In genomic region chr4:13546374-13546854, GRCh38 we compare ENCODE assay signal across 10 cellular contexts. TPM values are rescaled to one million over a fixed set of nuclear protein-coding genes. Genes with fewer than 3 reads are reported as not detected.
A peak's percentile ranks its signal among the peaks of the same experiment; 100 is the strongest.
DNase-seq lines count a peak whose midpoint lies in the region; ATAC-seq, FAIRE-seq and TF ChIP-seq lines count a peak whose summit lies in the region.
"Had no signal": no experiment of that assay in that cellular context is flagged by ENCODE, and none has a peak within 500 bp of the region (broad histone marks: within the 10 kb centered on the region; RNA-seq: fewer than 3 reads in every experiment).

No MANE protein-coding gene starts in this region.

- H2AFZ ChIP-seq in PC-3 (ENCODE audit: low read length) (no peak overlapping the region), GM23248 (no peak overlapping the region)

- H3K79me2 ChIP-seq in PC-3 (ENCODE audit: low read length) (no peaks in the 10 kb centered on the region), GM23248 (ENCODE audit: insufficient read depth) (no peaks in the 10 kb centered on the region)

- H3K9ac ChIP-seq in PC-3 (ENCODE audit: low read length) (no peak overlapping the region), GM23248 (no peak overlapping the region)

- in situ Hi-C loops in GM23248 (cut with MboI) = no loop called here

- no peak for FAIRE-seq in GM19239 (lab: Jason Lieb, UNC)
- FAIRE-seq: small intestine had no signal

- H3K9me3 Mint-ChIP-seq in stimulated activated naive CD8-positive, alpha-beta T cell treated with anti-CD3 and anti-CD28 coated beads, Interleukin-15, Interleukin-2, amounts not matched to agents 100 ng/mL and 50 ng/mL, for 24 hours = no peaks in the 10 kb centered on the region
- no peaks in the 10 kb centered on the region for H3K9me3 Mint-ChIP-seq in activated T-helper 17 cell treated with anti-CD3 and anti-CD28 coated beads, Interleukin-2, amount 50 U/mL, for 72 hours

- no peak for TF ChIP-seq CTCF in PC-3 (conservative IDR thresholded peaks at IDR 0.05; ENCODE audit: low read depth, low read length)

- CTCF ChIA-PET in PC-3 (lab: Charles Lee) = no interaction called here

- H3K4me3 ChIP-seq in mesodermal cell (ENCODE audit: extremely low read depth, insufficient read depth, low read length, poor library complexity, severe bottlenecking) (peak overlapping the region; percentile 67), PC-3 (ENCODE audit: low read length) (no peak overlapping the region), GM23248 (no peak overlapping the region)

- no peaks in the 10 kb centered on the region for H3K36me3 Mint-ChIP-seq in stimulated activated naive CD8-positive, alpha-beta T cell treated with anti-CD3 and anti-CD28 coated beads, Interleukin-15, Interleukin-2, amounts not matched to agents 100 ng/mL and 50 ng/mL, for 24 hours (ENCODE audit: low read depth)
- peaks cover 28% of the 10 kb centered on the region for H3K36me3 Mint-ChIP-seq in activated T-helper 17 cell treated with anti-CD3 and anti-CD28 coated beads, Interleukin-2, amount 50 U/mL, for 72 hours (ENCODE audit: low read depth)

- H3K27ac ChIP-seq in mesodermal cell (ENCODE audit: low read depth, low read length, severe bottlenecking) (peak overlapping the region; percentile 23), PC-3 (ENCODE audit: low read length) (no peak overlapping the region), GM23248 (no peak overlapping the region)

- peaks cover 7% of the 10 kb centered on the region for H3K9me3 ChIP-seq in mesodermal cell (ENCODE audit: control insufficient read depth, low read length)
- no peaks in the 10 kb centered on the region for H3K9me3 ChIP-seq in PC-3 (ENCODE audit: low read length)
- no peaks in the 10 kb centered on the region for H3K9me3 ChIP-seq in GM23248 (ENCODE audit: low read depth)

- H3K36me3 ChIP-seq in mesodermal cell (ENCODE audit: control insufficient read depth, insufficient read depth, low read length) = peaks cover 6% of the 10 kb centered on the region
- no peaks in the 10 kb centered on the region for H3K36me3 ChIP-seq in PC-3 (ENCODE audit: low read depth, low read length)
- H3K36me3 ChIP-seq in GM23248 (ENCODE audit: low read depth) = no peaks in the 10 kb centered on the region

- H3F3A ChIP-seq in PC-3 (ENCODE audit: low read length, unreplicated experiment) = no peaks in the 10 kb centered on the region
- no peaks in the 10 kb centered on the region for H3F3A ChIP-seq in GM23248 (ENCODE audit: insufficient read depth)

- no peak for ATAC-seq in stimulated activated naive CD8-positive, alpha-beta T cell treated with anti-CD3 and anti-CD28 coated beads, Interleukin-15, Interleukin-2, amounts not matched to agents 100 U/mL and 50 U/mL, for 24 hours
- no peak for ATAC-seq in activated T-helper 17 cell treated with anti-CD3 and anti-CD28 coated beads, Interleukin-2, amount 50 U/mL, for 72 hours (replicated peaks)
- ATAC-seq in PC-3 = no peak

- 11% methylated on average over 5 to 8 of the region's 14 CpGs for WGBS in mesodermal cell (ENCODE audit: insufficient coverage in 2 of 2), 2 experiments
- 49 to 55% methylated on average over 14 of the region's 14 CpGs for WGBS in GM23248 (ENCODE audit: low coverage in 1 of 2, low lambda C conversion rate in 2 of 2, missing lambda C conversion rate in 2 of 2), 2 experiments

- no peak overlapping the region for H3K4me2 ChIP-seq in PC-3 (ENCODE audit: low read length)
- no peak overlapping the region for H3K4me2 ChIP-seq in GM23248 (ENCODE audit: unreplicated experiment)

- H3K4me1 ChIP-seq in mesodermal cell (ENCODE audit: control insufficient read depth, insufficient read depth, low read length, poor library complexity, severe bottlenecking) (peaks cover 22% of the 10 kb centered on the region), PC-3 (ENCODE audit: insufficient read depth, low read length) (peaks cover 8% of the 10 kb centered on the region), GM23248 (ENCODE audit: insufficient read depth) (no peaks in the 10 kb centered on the region; the same call in 1 of the 2 replicates)

- H3K9me2 ChIP-seq in PC-3 (replicated peaks; ENCODE audit: low read length) = no peaks in the 10 kb centered on the region
- H3K9me2 ChIP-seq in GM23248 (ENCODE audit: insufficient read depth) = no peaks in the 10 kb centered on the region

- H3K4me3 Mint-ChIP-seq in stimulated activated naive CD8-positive, alpha-beta T cell treated with anti-CD3 and anti-CD28 coated beads, Interleukin-15, Interleukin-2, amounts not matched to agents 100 ng/mL and 50 ng/mL, for 24 hours = peak overlapping the region; percentile 80
- peak overlapping the region; percentile 71 for H3K4me3 Mint-ChIP-seq in activated T-helper 17 cell treated with anti-CD3 and anti-CD28 coated beads, Interleukin-2, amount 50 U/mL, for 72 hours

- H3K27me3 Mint-ChIP-seq in stimulated activated naive CD8-positive, alpha-beta T cell treated with anti-CD3 and anti-CD28 coated beads, Interleukin-15, Interleukin-2, amounts not matched to agents 100 ng/mL and 50 ng/mL, for 24 hours = peaks cover 75% of the 10 kb centered on the region
- H3K27me3 Mint-ChIP-seq in activated T-helper 17 cell treated with anti-CD3 and anti-CD28 coated beads, Interleukin-2, amount 50 U/mL, for 72 hours = peaks cover 51% of the 10 kb centered on the region

- peaks cover 25% of the 10 kb centered on the region for H3K27me3 ChIP-seq in PC-3 (ENCODE audit: low read length)
- peaks cover 62% of the 10 kb centered on the region for H3K27me3 ChIP-seq in GM23248 (replicated peaks; ENCODE audit: insufficient read depth)

- POLR2A ChIA-PET in PC-3 (lab: Charles Lee; ENCODE audit: unreplicated experiment) = no interaction called here

- H3K27ac Mint-ChIP-seq in stimulated activated naive CD8-positive, alpha-beta T cell treated with anti-CD3 and anti-CD28 coated beads, Interleukin-15, Interleukin-2, amounts not matched to agents 100 ng/mL and 50 ng/mL, for 24 hours = no peak overlapping the region
- no peak overlapping the region for H3K27ac Mint-ChIP-seq in activated T-helper 17 cell treated with anti-CD3 and anti-CD28 coated beads, Interleukin-2, amount 50 U/mL, for 72 hours

- no peak for DNase-seq in stimulated activated naive CD8-positive, alpha-beta T cell treated with anti-CD3 and anti-CD28 coated beads, Interleukin-15, Interleukin-2, amounts not matched to agents 100 U/mL and 50 U/mL, for 24 hours
- DNase-seq in GM19239 (ENCODE audit: insufficient read length, low spot score) (no peak), PC-3 (no peak), putamen (ENCODE audit: low spot score) (no peak), GM23248 (no peak)
- DNase-seq: NCI-H1048, small intestine had no signal

- intact Hi-C loops in PC-3 (cut with micrococcal nuclease) = loop anchor here (5.0 kb wide), 1 partner anchor 64 kb away; the partner anchor contains the start of gene RAB28

- peaks cover 37% of the 10 kb centered on the region for H3K4me1 Mint-ChIP-seq in stimulated activated naive CD8-positive, alpha-beta T cell treated with anti-CD3 and anti-CD28 coated beads, Interleukin-15, Interleukin-2, amounts not matched to agents 100 ng/mL and 50 ng/mL, for 24 hours (ENCODE audit: low read depth)
- H3K4me1 Mint-ChIP-seq in activated T-helper 17 cell treated with anti-CD3 and anti-CD28 coated beads, Interleukin-2, amount 50 U/mL, for 72 hours = peaks cover 18% of the 10 kb centered on the region

- no TSS peak for BruUV-seq in PC-3 (replicated peaks; lab: Mats Ljungman, UMichigan)

- no peaks in the 10 kb centered on the region for H4K20me1 ChIP-seq in PC-3 (ENCODE audit: low read length)
- H4K20me1 ChIP-seq in GM23248 (ENCODE audit: insufficient read depth) = no peaks in the 10 kb centered on the region

RNA-seq across cellular contexts. Expression of gene NKX3-2, which starts 2.1 kb away (rescaled TPM):
- not detected for total RNA-seq in activated T-helper 17 cell treated with anti-CD3 and anti-CD28 coated beads, Interleukin-2, amount 50 U/mL, for 72 hours
- polyA plus RNA-seq in mesodermal cell (2013, experiment 1 of 2) = 7.3 TPM
- 6.4 TPM for polyA plus RNA-seq in mesodermal cell (2013, experiment 2 of 2)
- total RNA-seq in PC-3 (2014; rRNA removed) = 0.07 TPM in 1 of 2 replicates, not detected in the other
- total RNA-seq in GM23248 (2014; rRNA removed; shearing (Covaris generic)) = under 0.01 and 0.13 TPM in 2 replicates
- polyA plus RNA-seq in GM23248 (2016; fragmentation: Nextera tagmentation; extraction: Ambion mirVana) = not detected in 2 replicates
